Comparison of ENCODE assay signal across 1 cellular context in the genomic region with DNA sequence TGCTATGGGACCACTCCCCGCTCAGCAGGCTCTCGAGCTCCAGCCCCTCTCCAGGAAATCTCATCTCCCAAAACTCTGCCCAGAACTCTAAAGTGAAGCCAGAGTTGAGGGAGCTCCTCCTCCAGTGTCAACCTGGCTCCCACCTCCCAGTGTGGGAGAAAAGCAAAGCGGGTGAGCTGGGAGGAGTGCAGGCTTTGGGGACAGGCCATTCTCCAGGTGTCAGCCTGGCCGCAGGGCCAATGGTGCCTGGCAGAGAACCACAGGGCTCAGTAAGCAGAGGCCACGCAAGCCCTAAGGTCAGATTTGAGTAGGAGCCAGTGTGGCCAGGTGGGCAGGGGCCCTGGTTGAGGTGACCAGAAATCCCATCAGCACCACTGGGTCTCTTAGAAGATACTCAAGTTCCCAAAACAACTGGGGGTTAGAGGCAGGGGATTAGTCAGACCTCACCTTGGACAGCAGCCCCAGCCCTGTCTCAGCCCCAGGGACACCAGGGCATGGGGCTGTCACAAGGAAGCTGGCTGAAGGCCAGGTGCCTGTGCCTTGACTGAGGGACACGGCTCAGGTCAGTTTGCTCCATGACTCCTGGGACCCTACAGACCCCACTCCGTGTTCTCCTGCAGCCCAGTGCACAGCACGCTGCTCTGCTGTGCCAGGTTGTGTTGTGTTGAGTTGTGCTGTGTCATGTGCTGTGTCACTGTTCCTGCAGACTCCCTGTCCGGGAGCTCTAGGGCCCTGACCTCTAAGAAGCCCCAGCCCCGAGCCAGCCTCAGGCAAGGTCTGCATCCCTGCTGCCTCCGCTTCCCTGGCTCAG.
TF ChIP-seq lines count a peak whose summit lies in the region.

No MANE protein-coding gene starts in this region.

TF ChIP-seq in GM23338, 12 proteins besides CTCF, POLR2A, EP300 and RAD21:
- TF ChIP-seq EZH2phosphoT487 (IDR thresholded peaks at IDR 0.05; ENCODE audit: unreplicated experiment) (no peak), EZH2 (IDR thresholded peaks at IDR 0.05; ENCODE audit: low read depth, unreplicated experiment) (no peak), ZNF331 (CRISPR knock-in tag; IDR thresholded peaks at IDR 0.05; ENCODE audit: low read depth) (no peak)
- TF ChIP-seq, protein P1, sequence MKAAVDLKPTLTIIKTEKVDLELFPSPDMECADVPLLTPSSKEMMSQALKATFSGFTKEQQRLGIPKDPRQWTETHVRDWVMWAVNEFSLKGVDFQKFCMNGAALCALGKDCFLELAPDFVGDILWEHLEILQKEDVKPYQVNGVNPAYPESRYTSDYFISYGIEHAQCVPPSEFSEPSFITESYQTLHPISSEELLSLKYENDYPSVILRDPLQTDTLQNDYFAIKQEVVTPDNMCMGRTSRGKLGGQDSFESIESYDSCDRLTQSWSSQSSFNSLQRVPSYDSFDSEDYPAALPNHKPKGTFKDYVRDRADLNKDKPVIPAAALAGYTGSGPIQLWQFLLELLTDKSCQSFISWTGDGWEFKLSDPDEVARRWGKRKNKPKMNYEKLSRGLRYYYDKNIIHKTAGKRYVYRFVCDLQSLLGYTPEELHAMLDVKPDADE (IDR thresholded peaks at IDR 0.05): no peak
- TF ChIP-seq, protein P2, sequence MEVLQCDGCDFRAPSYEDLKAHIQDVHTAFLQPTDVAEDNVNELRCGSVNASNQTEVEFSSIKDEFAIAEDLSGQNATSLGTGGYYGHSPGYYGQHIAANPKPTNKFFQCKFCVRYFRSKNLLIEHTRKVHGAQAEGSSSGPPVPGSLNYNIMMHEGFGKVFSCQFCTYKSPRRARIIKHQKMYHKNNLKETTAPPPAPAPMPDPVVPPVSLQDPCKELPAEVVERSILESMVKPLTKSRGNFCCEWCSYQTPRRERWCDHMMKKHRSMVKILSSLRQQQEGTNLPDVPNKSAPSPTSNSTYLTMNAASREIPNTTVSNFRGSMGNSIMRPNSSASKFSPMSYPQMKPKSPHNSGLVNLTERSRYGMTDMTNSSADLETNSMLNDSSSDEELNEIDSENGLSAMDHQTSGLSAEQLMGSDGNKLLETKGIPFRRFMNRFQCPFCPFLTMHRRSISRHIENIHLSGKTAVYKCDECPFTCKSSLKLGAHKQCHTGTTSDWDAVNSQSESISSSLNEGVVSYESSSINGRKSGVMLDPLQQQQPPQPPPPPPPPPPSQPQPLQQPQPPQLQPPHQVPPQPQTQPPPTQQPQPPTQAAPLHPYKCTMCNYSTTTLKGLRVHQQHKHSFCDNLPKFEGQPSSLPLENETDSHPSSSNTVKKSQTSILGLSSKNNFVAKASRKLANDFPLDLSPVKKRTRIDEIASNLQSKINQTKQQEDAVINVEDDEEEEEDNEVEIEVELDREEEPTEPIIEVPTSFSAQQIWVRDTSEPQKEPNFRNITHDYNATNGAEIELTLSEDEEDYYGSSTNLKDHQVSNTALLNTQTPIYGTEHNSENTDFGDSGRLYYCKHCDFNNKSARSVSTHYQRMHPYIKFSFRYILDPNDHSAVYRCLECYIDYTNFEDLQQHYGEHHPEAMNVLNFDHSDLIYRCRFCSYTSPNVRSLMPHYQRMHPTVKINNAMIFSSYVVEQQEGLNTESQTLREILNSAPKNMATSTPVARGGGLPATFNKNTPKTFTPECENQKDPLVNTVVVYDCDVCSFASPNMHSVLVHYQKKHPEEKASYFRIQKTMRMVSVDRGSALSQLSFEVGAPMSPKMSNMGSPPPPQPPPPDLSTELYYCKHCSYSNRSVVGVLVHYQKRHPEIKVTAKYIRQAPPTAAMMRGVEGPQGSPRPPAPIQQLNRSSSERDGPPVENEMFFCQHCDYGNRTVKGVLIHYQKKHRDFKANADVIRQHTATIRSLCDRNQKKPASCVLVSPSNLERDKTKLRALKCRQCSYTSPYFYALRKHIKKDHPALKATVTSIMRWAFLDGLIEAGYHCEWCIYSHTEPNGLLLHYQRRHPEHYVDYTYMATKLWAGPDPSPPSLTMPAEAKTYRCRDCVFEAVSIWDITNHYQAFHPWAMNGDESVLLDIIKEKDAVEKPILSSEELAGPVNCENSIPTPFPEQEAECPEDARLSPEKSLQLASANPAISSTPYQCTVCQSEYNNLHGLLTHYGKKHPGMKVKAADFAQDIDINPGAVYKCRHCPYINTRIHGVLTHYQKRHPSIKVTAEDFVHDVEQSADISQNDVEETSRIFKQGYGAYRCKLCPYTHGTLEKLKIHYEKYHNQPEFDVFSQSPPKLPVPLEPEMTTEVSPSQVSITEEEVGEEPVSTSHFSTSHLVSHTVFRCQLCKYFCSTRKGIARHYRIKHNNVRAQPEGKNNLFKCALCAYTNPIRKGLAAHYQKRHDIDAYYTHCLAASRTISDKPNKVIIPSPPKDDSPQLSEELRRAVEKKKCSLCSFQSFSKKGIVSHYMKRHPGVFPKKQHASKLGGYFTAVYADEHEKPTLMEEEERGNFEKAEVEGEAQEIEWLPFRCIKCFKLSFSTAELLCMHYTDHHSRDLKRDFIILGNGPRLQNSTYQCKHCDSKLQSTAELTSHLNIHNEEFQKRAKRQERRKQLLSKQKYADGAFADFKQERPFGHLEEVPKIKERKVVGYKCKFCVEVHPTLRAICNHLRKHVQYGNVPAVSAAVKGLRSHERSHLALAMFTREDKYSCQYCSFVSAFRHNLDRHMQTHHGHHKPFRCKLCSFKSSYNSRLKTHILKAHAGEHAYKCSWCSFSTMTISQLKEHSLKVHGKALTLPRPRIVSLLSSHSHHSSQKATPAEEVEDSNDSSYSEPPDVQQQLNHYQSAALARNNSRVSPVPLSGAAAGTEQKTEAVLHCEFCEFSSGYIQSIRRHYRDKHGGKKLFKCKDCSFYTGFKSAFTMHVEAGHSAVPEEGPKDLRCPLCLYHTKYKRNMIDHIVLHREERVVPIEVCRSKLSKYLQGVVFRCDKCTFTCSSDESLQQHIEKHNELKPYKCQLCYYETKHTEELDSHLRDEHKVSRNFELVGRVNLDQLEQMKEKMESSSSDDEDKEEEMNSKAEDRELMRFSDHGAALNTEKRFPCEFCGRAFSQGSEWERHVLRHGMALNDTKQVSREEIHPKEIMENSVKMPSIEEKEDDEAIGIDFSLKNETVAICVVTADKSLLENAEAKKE (CRISPR knock-in tag; IDR thresholded peaks at IDR 0.05): no peak
